Comparison of ENCODE assay signal across 17 cellular contexts in the genomic region with DNA sequence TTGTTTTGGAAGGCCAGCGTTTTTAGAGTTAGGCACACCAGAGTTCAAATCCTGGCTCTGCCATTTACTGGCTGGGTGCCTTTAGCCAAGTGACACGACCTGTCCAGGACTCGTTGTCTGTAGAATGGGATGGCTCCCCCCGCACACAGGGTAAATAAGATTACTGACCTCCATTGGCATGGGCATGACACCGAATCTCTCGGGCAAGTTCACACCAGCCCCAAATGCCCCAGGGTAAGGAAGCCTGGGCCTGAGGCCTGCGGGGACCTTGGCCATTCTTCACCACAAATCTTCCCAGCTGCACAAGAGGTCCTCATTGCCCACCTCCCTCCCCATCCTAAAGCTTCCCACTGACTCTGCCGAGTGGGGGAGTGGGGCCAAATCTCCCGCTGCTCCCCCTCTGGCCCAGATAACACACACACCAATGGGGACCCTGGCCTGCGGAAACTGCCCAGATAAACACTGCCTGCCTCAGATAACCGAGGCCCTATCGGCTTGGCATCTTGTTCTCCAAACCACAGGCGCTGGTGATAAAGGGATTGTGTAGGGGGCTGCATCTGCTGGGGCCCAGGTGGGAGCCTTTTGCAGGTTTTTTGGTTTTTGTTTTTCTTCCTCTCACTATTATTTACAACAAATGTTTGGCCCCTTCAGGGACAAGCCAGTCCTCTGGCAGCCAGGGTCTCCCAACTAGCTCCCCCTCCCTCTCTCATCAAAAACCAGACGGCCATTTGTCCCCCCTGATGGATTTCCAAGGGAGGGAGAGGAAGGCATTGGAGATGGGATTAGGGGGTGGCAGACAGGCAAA.
DNase-seq lines count a peak whose midpoint lies in the region; ATAC-seq, FAIRE-seq and TF ChIP-seq lines count a peak whose summit lies in the region.
"Had no signal": no experiment of that assay in that cellular context is flagged by ENCODE, and none has a peak within 500 bp of the region (broad histone marks: within the 10 kb centered on the region; RNA-seq: fewer than 3 reads in every experiment).

No MANE protein-coding gene starts in this region.

- no peaks in the 10 kb centered on the region for H3K23me2 ChIP-seq in H1 (ENCODE audit: low read depth, low read length)

- TF ChIP-seq CTCF in SK-N-SH (IDR thresholded peaks at IDR 0.05) (no peak), H1 (IDR thresholded peaks at IDR 0.05; ENCODE audit: control extremely low read depth in 1 of 3, insufficient read depth in 1 of 3, low read depth in 1 of 3, low read length in 3 of 3) (no peak), mucosa of descending colon (IDR thresholded peaks at IDR 0.05) (no peak)

- H4K5ac ChIP-seq in H1 (ENCODE audit: insufficient read length, low read depth, low read length) (no peak overlapping the region), mesendoderm (ENCODE audit: low read length) (peak overlapping the region; percentile 66)

- H3K79me1 ChIP-seq in H1 (ENCODE audit: low read depth, low read length) (no peaks in the 10 kb centered on the region), mesendoderm (ENCODE audit: low read length) (no peaks in the 10 kb centered on the region)

- H4K91ac ChIP-seq in H1 (replicated peaks; ENCODE audit: insufficient read length, low read length): no peak overlapping the region

- H3K18ac ChIP-seq in H1 (ENCODE audit: extremely low read depth, low read length): peak overlapping the region; percentile 4; the same call in 1 of the 2 replicates
- H3K18ac ChIP-seq in mesendoderm (ENCODE audit: low read length): peak overlapping the region; percentile 9

- H2BK12ac ChIP-seq in H1 (ENCODE audit: low read depth, low read length): no peak overlapping the region

- no peaks in the 10 kb centered on the region for H3K27me3 ChIP-seq in SK-N-SH (ENCODE audit: insufficient read depth)
- no peaks in the 10 kb centered on the region for H3K27me3 ChIP-seq in H1 (replicated peaks in 1 of 4; ENCODE audit: control insufficient read depth in 3 of 4, extremely low read depth in 1 of 4, insufficient read depth in 3 of 4, low read length in 3 of 4)
- H3K27me3 ChIP-seq in mesendoderm (ENCODE audit: insufficient read depth, low read length, poor library complexity): no peaks in the 10 kb centered on the region
- H3K27me3 ChIP-seq: BLaER1 had no signal

- no peak overlapping the region for H3K56ac ChIP-seq in H1 (replicated peaks; ENCODE audit: insufficient read length, low read depth, low read length)
- peak overlapping the region; percentile 92 for H3K56ac ChIP-seq in mesendoderm (ENCODE audit: low read length)

- no peak overlapping the region for H3K4ac ChIP-seq in H1 (replicated peaks; ENCODE audit: insufficient read length, low read depth, low read length)
- H3K4ac ChIP-seq in mesendoderm (ENCODE audit: low read depth, low read length): no peak overlapping the region

- 66% methylated on average over 14 of the region's 14 CpGs for WGBS in SK-N-SH (ENCODE audit: low lambda C conversion rate)
- WGBS in H1 (ENCODE audit: extremely low coverage in 1 of 2, insufficient coverage in 1 of 2, insufficient read length in 1 of 2, insufficient replicate concordance in 2 of 2, low coverage in 1 of 2, low lambda C conversion rate in 2 of 2, missing lambda C conversion rate in 1 of 2), 2 experiments: 90% methylated on average over 14 of the region's 14 CpGs; no CpG with 5 or more reads in 1 of the 2 experiments
- WGBS in mesendoderm (ENCODE audit: extremely low coverage, insufficient coverage, low lambda C conversion rate): no CpG with 5 or more reads among the region's 14 CpGs

- H2BK20ac ChIP-seq in H1 (ENCODE audit: low read length): no peak overlapping the region

- no peaks in the 10 kb centered on the region for H3K9me2 ChIP-seq in SK-N-SH

- H2AK5ac ChIP-seq in H1 (ENCODE audit: low read depth, low read length) (no peak overlapping the region), mesendoderm (ENCODE audit: low read length) (peak overlapping the region; percentile 88)

- intact Hi-C loops in mucosa of descending colon (cut with DNase I, micrococcal nuclease): no loop called here

- TF ChIP-seq EP300 in SK-N-SH (IDR thresholded peaks at IDR 0.05; ENCODE audit: borderline replicate concordance in 1 of 2, low read depth in 1 of 2, low read length in 1 of 2): no peak
- TF ChIP-seq EP300 in H1 (IDR thresholded peaks at IDR 0.05; ENCODE audit: borderline replicate concordance in 1 of 2, low read depth in 2 of 2, low read length in 2 of 2): no peak

- H3K79me2 ChIP-seq in SK-N-SH (ENCODE audit: insufficient read depth) (no peaks in the 10 kb centered on the region), H1 (ENCODE audit: control insufficient read depth in 1 of 2, insufficient read depth in 2 of 2, low read length in 2 of 2) (no peaks in the 10 kb centered on the region), mesendoderm (ENCODE audit: control insufficient read depth, insufficient read depth, low read length) (no peaks in the 10 kb centered on the region)

- H4K20me1 ChIP-seq in SK-N-SH (ENCODE audit: insufficient read depth): no peaks in the 10 kb centered on the region
- no peaks in the 10 kb centered on the region for H4K20me1 ChIP-seq in H1 (replicated peaks in 1 of 2; ENCODE audit: control insufficient read depth in 1 of 2, insufficient read depth in 2 of 2, low read length in 2 of 2)
- H4K20me1 ChIP-seq: BLaER1 had no signal

- H2AFZ ChIP-seq in SK-N-SH (ENCODE audit: low read depth): no peak overlapping the region
- no peak overlapping the region for H2AFZ ChIP-seq in H1 (ENCODE audit: low read length)
- H2AFZ ChIP-seq: GM23338 had no signal

- H3K9me3 ChIP-seq in SK-N-SH: no peaks in the 10 kb centered on the region
- H3K9me3 ChIP-seq in H1 (ENCODE audit: insufficient read depth in 2 of 2, low read depth in 1 of 2, low read length in 1 of 2): no peaks in the 10 kb centered on the region
- H3K9me3 ChIP-seq in mucosa of descending colon: no peaks in the 10 kb centered on the region
- H3K9me3 ChIP-seq: BLaER1, HAP-1 had no signal

- no peak overlapping the region for H2BK120ac ChIP-seq in H1 (replicated peaks; ENCODE audit: low read depth, low read length)
- no peak overlapping the region for H2BK120ac ChIP-seq in mesendoderm (ENCODE audit: low read depth, low read length)

- TF ChIP-seq RAD21 in SK-N-SH (IDR thresholded peaks at IDR 0.05; ENCODE audit: low read length) (no peak), H1 (IDR thresholded peaks at IDR 0.05 in 1 of 2, conservative IDR thresholded peaks at IDR 0.05 in 1 of 2; ENCODE audit: low read depth in 2 of 2, low read length in 2 of 2) (no peak)

- H2BK15ac ChIP-seq in H1 (ENCODE audit: low read length) (no peak overlapping the region), mesendoderm (replicated peaks; ENCODE audit: low read depth) (no peak overlapping the region)

- H3K14ac ChIP-seq in H1 (ENCODE audit: insufficient read length): no peak overlapping the region

- H3K4me2 ChIP-seq in SK-N-SH: no peak overlapping the region
- no peak overlapping the region for H3K4me2 ChIP-seq in H1 (ENCODE audit: insufficient read depth in 1 of 2, low read depth in 2 of 2, low read length in 2 of 2)
- no peak overlapping the region for H3K4me2 ChIP-seq in mesendoderm (ENCODE audit: low read length)
- H3K4me2 ChIP-seq: GM23338 had no signal

- no peak overlapping the region for H2BK5ac ChIP-seq in H1 (ENCODE audit: low read depth, low read length)
- peak overlapping the region; percentile 99 for H2BK5ac ChIP-seq in mesendoderm (ENCODE audit: low read length)

- H3K9ac ChIP-seq in SK-N-SH (no peak overlapping the region), H1 (replicated peaks in 1 of 4; ENCODE audit: extremely low read depth in 1 of 4, low read depth in 3 of 4, low read length in 3 of 4) (no peak overlapping the region), mesendoderm (ENCODE audit: low read length) (peak overlapping the region; percentile 58)
- H3K9ac ChIP-seq: BLaER1 had no signal

- POLR2A ChIA-PET in SK-N-SH (lab: Yijun Ruan, JAX): no interaction called here
- POLR2A ChIA-PET in H1 (lab: Charles Lee; ENCODE audit: partially characterized antibody): interaction anchor here (0.6 to 1.5 kb wide), 3 partner anchors 11 to 194 kb away, joined by 3 read pairs; no protein-coding TSS in a partner anchor

- ATAC-seq in SK-N-SH treated with all-trans-retinoic acid at 6 μM for 48 hours: no peak
- no peak for ATAC-seq in mucosa of descending colon
- no peak for ATAC-seq in GM18520 (IDR thresholded peaks at IDR 0.05; ENCODE audit: unreplicated experiment)
- ATAC-seq: GM23338, HepG2 had no signal

- no peak overlapping the region for H4K8ac ChIP-seq in H1 (ENCODE audit: extremely low read depth, insufficient read depth, low read length)
- no peak overlapping the region for H4K8ac ChIP-seq in mesendoderm (ENCODE audit: low read depth, low read length)

- H3F3A ChIP-seq in SK-N-SH (replicated peaks; ENCODE audit: insufficient read depth): no peaks in the 10 kb centered on the region

- no peak for FAIRE-seq in H1 (lab: Jason Lieb, UNC)
- FAIRE-seq: HepG2 had no signal

- peaks cover 0 to 4% of the 10 kb centered on the region in 2 experiments; a peak in 1 of 4 replicates for H3K4me1 ChIP-seq in SK-N-SH (ENCODE audit: control insufficient read depth in 1 of 2, insufficient read depth in 2 of 2, low read depth in 1 of 2, low read length in 1 of 2)
- peaks cover 0 to 7% (median 2%) of the 10 kb centered on the region in 4 experiments; a peak in 4 of 7 replicates for H3K4me1 ChIP-seq in H1 (replicated peaks in 1 of 4; ENCODE audit: control insufficient read depth in 3 of 4, insufficient read depth in 4 of 4, low read length in 3 of 4)
- H3K4me1 ChIP-seq in mesendoderm (ENCODE audit: control insufficient read depth, low read depth, low read length): peaks cover 9% of the 10 kb centered on the region
- no peaks in the 10 kb centered on the region for H3K4me1 ChIP-seq in mucosa of descending colon (ENCODE audit: low read depth)
- H3K4me1 ChIP-seq: HAP-1 had no signal

- H3K27ac ChIP-seq in SK-N-SH (ENCODE audit: low read depth in 2 of 2, low read length in 1 of 2): no peak overlapping the region
- H3K27ac ChIP-seq in H1 (ENCODE audit: low read depth, low read length): no peak overlapping the region
- peak overlapping the region; percentile 51 for H3K27ac ChIP-seq in mesendoderm (ENCODE audit: low read depth, low read length)
- H3K27ac ChIP-seq: BLaER1 had no signal

- DNase-seq in SK-N-SH (peak; percentile 62), OCI-M1 (lab: John Stamatoyannopoulos, UW) (peak; percentile 32), H1 (ENCODE audit: low read depth in 1 of 2, low spot score in 2 of 2) (no peak), mesendoderm (peak; percentile 96), mucosa of descending colon (no peak)
- no peak for DNase-seq in activated CD8-positive, alpha-beta memory T cell treated with anti-CD3 and anti-CD28 coated beads, Interleukin-2, amount 50 U/mL, for 4 hours
- DNase-seq: 8988T; AML-193; Calu3; CD4-positive, CD25-positive, alpha-beta regulatory T cell; DMS 273 treated with DMSO at 0.1 percent for 48 hours had no signal

- TF ChIP-seq POLR2A in H1 (IDR thresholded peaks at IDR 0.05; ENCODE audit: control extremely low read depth in 1 of 2, low read depth in 2 of 2, low read length in 2 of 2): no peak

- CTCF ChIA-PET in SK-N-SH (lab: Yijun Ruan, JAX): interaction anchor here (1.0 to 1.4 kb wide), 2 partner anchors 80 to 116 kb away, joined by 3 read pairs; no protein-coding TSS in a partner anchor
- CTCF ChIA-PET in H1 (lab: Charles Lee; ENCODE audit: partially characterized antibody): interaction anchor here (1.0 to 1.8 kb wide), 4 partner anchors 30 to 236 kb away, joined by 3 to 4 read pairs (median 4); no protein-coding TSS in a partner anchor

- H3K36me3 ChIP-seq in SK-N-SH (replicated peaks in 1 of 2; ENCODE audit: control insufficient read depth in 1 of 2, insufficient read depth in 2 of 2, low read length in 1 of 2) (no peaks in the 10 kb centered on the region), H1 (ENCODE audit: control insufficient read depth in 2 of 4, insufficient read depth in 4 of 4, low read length in 3 of 4) (no peaks in the 10 kb centered on the region), mesendoderm (ENCODE audit: control insufficient read depth, insufficient read depth, low read length) (no peaks in the 10 kb centered on the region), mucosa of descending colon (ENCODE audit: low read depth) (no peaks in the 10 kb centered on the region)
- H3K36me3 ChIP-seq: BLaER1, HAP-1 had no signal

- no peak overlapping the region for H3K4me3 ChIP-seq in SK-N-SH (ENCODE audit: low read depth in 2 of 2, low read length in 1 of 2)
- H3K4me3 ChIP-seq in H1 (ENCODE audit: extremely low read depth in 1 of 4, insufficient read depth in 2 of 4, low read depth in 3 of 4, low read length in 4 of 4): no peak overlapping the region
- H3K4me3 ChIP-seq in mesendoderm (ENCODE audit: low read length): no peak overlapping the region
- H3K4me3 ChIP-seq in mucosa of descending colon: no peak overlapping the region
- H3K4me3 ChIP-seq: BLaER1, GM23338, HAP-1 had no signal

- H3K23ac ChIP-seq in H1 (ENCODE audit: insufficient read length) (no peak overlapping the region), mesendoderm (ENCODE audit: low read length) (no peak overlapping the region)

Comparison
In these comparisons a context has a peak if more than half of its experiments do, and no peak if none do; other contexts are left out.
1. DNase-seq: peak in SK-N-SH (single experiment), OCI-M1 (single experiment) and mesendoderm (single experiment); none in H1 (0 of 2), activated CD8-positive, alpha-beta memory T cell treated with anti-CD3 and anti-CD28 coated beads, Interleukin-2, amount 50 U/mL, for 4 hours (single experiment) and mucosa of descending colon (0 of 3).